In the genomic region with DNA sequence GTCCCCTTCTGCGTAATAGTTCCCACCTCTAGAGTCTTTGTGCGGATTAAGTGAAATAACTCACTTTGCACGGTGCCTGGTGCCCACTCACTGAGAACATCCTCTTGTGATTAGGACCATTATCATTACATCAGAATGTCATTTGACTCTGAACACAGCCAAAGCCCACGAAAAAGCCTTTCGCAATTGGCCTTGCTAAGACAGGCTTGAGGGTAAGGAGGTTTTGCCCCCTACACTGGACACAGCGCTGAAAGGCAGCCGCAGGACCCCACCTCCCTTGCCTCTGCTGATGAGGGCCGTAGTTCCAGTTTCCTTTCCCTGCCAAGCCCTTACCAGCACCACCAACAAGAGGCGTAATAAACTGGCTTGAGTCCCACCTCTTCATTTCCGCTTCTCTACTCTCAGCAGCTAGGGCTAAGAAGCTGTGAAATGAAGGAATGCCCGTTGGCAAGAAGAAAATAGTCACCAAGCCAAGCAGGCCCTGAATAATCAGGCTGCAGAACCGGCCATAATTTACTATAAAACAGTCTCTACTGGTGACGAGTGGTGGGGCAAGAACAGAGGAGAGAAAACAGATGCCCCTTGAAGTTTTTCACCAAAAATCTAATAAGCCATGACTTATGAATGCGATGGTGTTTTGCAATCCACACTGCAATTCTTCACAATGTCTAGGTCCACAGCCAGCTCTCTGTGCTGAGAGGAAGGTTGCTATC, we compare ENCODE assay signal across 13 cellular contexts. TPM values are rescaled to one million over a fixed set of nuclear protein-coding genes. Genes with fewer than 3 reads are reported as not detected.
DNase-seq lines count a peak whose midpoint lies in the region; ATAC-seq, FAIRE-seq and TF ChIP-seq lines count a peak whose summit lies in the region.
"Had no signal": no experiment of that assay in that cellular context is flagged by ENCODE, and none has a peak within 500 bp of the region (broad histone marks: within the 10 kb centered on the region; RNA-seq: fewer than 3 reads in every experiment).

No MANE protein-coding gene starts in this region.

- no peak for TF ChIP-seq EP300 in HepG2 (IDR thresholded peaks at IDR 0.05; ENCODE audit: low read depth in 2 of 2, low read length in 2 of 2)
- TF ChIP-seq EP300 in HepG2 (CRISPR knock-in tag; IDR thresholded peaks at IDR 0.05; ENCODE audit: borderline replicate concordance), result no peak

- no peak for TF ChIP-seq POLR2A in HepG2 (IDR thresholded peaks at IDR 0.05; ENCODE audit: insufficient read depth in 1 of 2, low read depth in 2 of 2, low read length in 2 of 2)

- 95% methylated on average over 14 of the region's 14 CpGs for WGBS in HepG2 (ENCODE audit: low lambda C conversion rate)

- H3K9me3 ChIP-seq in HepG2 (ENCODE audit: low read length), result no peaks in the 10 kb centered on the region
- H3K9me3 ChIP-seq: pancreas had no signal

- POLR2A ChIA-PET in HepG2 (lab: Yijun Ruan, JAX), result interaction anchor here (2.7 kb wide), 1 partner anchor 16 kb away, joined by 34 read pairs; no protein-coding TSS in a partner anchor

- no peak overlapping the region for H3K4me3 Mint-ChIP-seq in natural killer cell
- no peak overlapping the region for H3K4me3 Mint-ChIP-seq in stimulated activated memory B cell treated with anti-CD40 and anti-IgM and Interleukin-4, amounts not matched to agents 10 μg/mL and 1 μg/mL and 100 μg/mL, for 72 hours
- H3K4me3 Mint-ChIP-seq: activated CD4-positive, alpha-beta T cell treated with anti-CD3 and anti-CD28 coated beads, Interleukin-2, amount 10 ng/mL, durations not matched to agents 7 days and 5 days had no signal

- peaks cover 2 to 3% of the 10 kb centered on the region in 2 donors for H3K9me3 Mint-ChIP-seq in natural killer cell
- H3K9me3 Mint-ChIP-seq in stimulated activated memory B cell treated with anti-CD40 and anti-IgM and Interleukin-4, amounts not matched to agents 10 μg/mL and 1 μg/mL and 100 μg/mL, for 72 hours, result peaks cover 4% of the 10 kb centered on the region
- H3K9me3 Mint-ChIP-seq: activated CD4-positive, alpha-beta T cell treated with anti-CD3 and anti-CD28 coated beads, Interleukin-2, amount 10 ng/mL, durations not matched to agents 7 days and 5 days had no signal

- ATAC-seq in HepG2 (no peak), natural killer cell (no peak), GM18868 (IDR thresholded peaks at IDR 0.05; ENCODE audit: unreplicated experiment) (no peak)
- no peak for ATAC-seq in stimulated activated memory B cell treated with anti-CD40 and anti-IgM and Interleukin-4, amounts not matched to agents 10 μg/mL and 1 μg/mL and 100 μg/mL, for 72 hours
- ATAC-seq: activated naive CD4-positive, alpha-beta T cell treated with anti-CD3 and anti-CD28 coated beads, Interleukin-2, amount 50 U/mL, for 72 hours had no signal

- no peak overlapping the region for H2AFZ ChIP-seq in HepG2 (ENCODE audit: low read length)

- peaks cover 56% of the 10 kb centered on the region for H3K4me1 ChIP-seq in HepG2 (ENCODE audit: insufficient read depth, low read length)

- peaks cover 0 to 4% of the 10 kb centered on the region in 2 donors for H3K4me1 Mint-ChIP-seq in natural killer cell
- peaks cover 19% of the 10 kb centered on the region for H3K4me1 Mint-ChIP-seq in stimulated activated memory B cell treated with anti-CD40 and anti-IgM and Interleukin-4, amounts not matched to agents 10 μg/mL and 1 μg/mL and 100 μg/mL, for 72 hours
- H3K4me1 Mint-ChIP-seq: activated CD4-positive, alpha-beta T cell treated with anti-CD3 and anti-CD28 coated beads, Interleukin-2, amount 10 ng/mL, durations not matched to agents 7 days and 5 days had no signal

- H3K27ac ChIP-seq in HepG2 (ENCODE audit: extremely low read length, insufficient read depth, low read length), result no peak overlapping the region
- H3K27ac ChIP-seq: pancreas had no signal

- BruUV-seq in HepG2 (replicated peaks; lab: Mats Ljungman, UMichigan), result no TSS peak

- H3K27me3 Mint-ChIP-seq in natural killer cell (ENCODE audit: low read depth in 2 of 2), result peaks cover 17 to 19% of the 10 kb centered on the region in 2 donors
- H3K27me3 Mint-ChIP-seq in stimulated activated memory B cell treated with anti-CD40 and anti-IgM and Interleukin-4, amounts not matched to agents 10 μg/mL and 1 μg/mL and 100 μg/mL, for 72 hours, result peaks cover 25% of the 10 kb centered on the region

- no peak overlapping the region for H3K9ac ChIP-seq in HepG2 (ENCODE audit: insufficient read depth, low read depth, low read length)

- peak; percentile 26 for DNase-seq in CD1c-positive myeloid dendritic cell (ENCODE audit: extremely low spot score)
- DNase-seq in RPMI7951 (ENCODE audit: low read depth), result peak; percentile 76
- peak; percentile 54 to 55 for DNase-seq in foreskin fibroblast
- DNase-seq in putamen (ENCODE audit: low spot score), result peak; percentile 22
- DNase-seq in HepG2 (ENCODE audit: low spot score), result no peak
- DNase-seq in natural killer cell, result no peak
- DNase-seq: activated CD4-positive, alpha-beta T cell treated with anti-CD3 and anti-CD28 coated beads, Interleukin-2, amount 10 ng/mL, durations not matched to agents 7 days and 5 days; NCI-H2081; pancreas had no signal

- no peak overlapping the region for H3K4me3 ChIP-seq in foreskin fibroblast (ENCODE audit: low read depth in 1 of 2, low read length in 2 of 2)
- H3K4me3 ChIP-seq in HepG2 (replicated peaks in 1 of 3; ENCODE audit: insufficient read depth in 1 of 3, low read depth in 2 of 3, low read length in 3 of 3), result no peak overlapping the region
- H3K4me3 ChIP-seq: pancreas had no signal

- CTCF ChIA-PET in HepG2 (lab: Yijun Ruan, JAX; ENCODE audit: low intra/inter-chr PET ratio, low total read pairs), result no interaction called here

- no peak overlapping the region for H3K27ac Mint-ChIP-seq in natural killer cell
- H3K27ac Mint-ChIP-seq in stimulated activated memory B cell treated with anti-CD40 and anti-IgM and Interleukin-4, amounts not matched to agents 10 μg/mL and 1 μg/mL and 100 μg/mL, for 72 hours, result no peak overlapping the region
- H3K27ac Mint-ChIP-seq: activated CD4-positive, alpha-beta T cell treated with anti-CD3 and anti-CD28 coated beads, Interleukin-2, amount 10 ng/mL, durations not matched to agents 7 days and 5 days; activated naive CD4-positive, alpha-beta T cell treated with anti-CD3 and anti-CD28 coated beads, Interleukin-2, amount 50 U/mL, for 72 hours had no signal

- H3K4me2 ChIP-seq in HepG2 (ENCODE audit: low read depth, low read length), result no peak overlapping the region

- TF ChIP-seq CTCF in foreskin fibroblast (IDR thresholded peaks at IDR 0.05; ENCODE audit: low read depth, low read length), result no peak
- TF ChIP-seq CTCF in HepG2 (CRISPR knock-in tag; IDR thresholded peaks at IDR 0.05), result no peak
- no peak for TF ChIP-seq CTCF in natural killer cell (IDR thresholded peaks at IDR 0.05)

- no peak for TF ChIP-seq RAD21 in HepG2 (CRISPR knock-in tag; IDR thresholded peaks at IDR 0.05)

- no peaks in the 10 kb centered on the region for H3K79me2 ChIP-seq in HepG2 (ENCODE audit: insufficient read depth, low read length)

- no peak for FAIRE-seq in HepG2 (lab: Jason Lieb, UNC)
- FAIRE-seq: GM12892, pancreas had no signal

- H3K36me3 Mint-ChIP-seq in natural killer cell, result no peaks in the 10 kb centered on the region
- peaks cover 5% of the 10 kb centered on the region for H3K36me3 Mint-ChIP-seq in stimulated activated memory B cell treated with anti-CD40 and anti-IgM and Interleukin-4, amounts not matched to agents 10 μg/mL and 1 μg/mL and 100 μg/mL, for 72 hours

- no peaks in the 10 kb centered on the region for H4K20me1 ChIP-seq in HepG2 (ENCODE audit: insufficient read depth, low read length)

- H3K36me3 ChIP-seq in HepG2 (replicated peaks in 1 of 2; ENCODE audit: control insufficient read depth in 1 of 2, insufficient read depth in 2 of 2, low read length in 2 of 2), result no peaks in the 10 kb centered on the region
- H3K36me3 ChIP-seq: pancreas had no signal

- H3K27me3 ChIP-seq in HepG2 (ENCODE audit: control insufficient read depth in 1 of 2, insufficient read depth in 2 of 2, low read length in 2 of 2), result no peaks in the 10 kb centered on the region
- H3K27me3 ChIP-seq: pancreas had no signal

- in situ Hi-C loops in HepG2 (cut with HindIII; ENCODE audit: extremely low pct_ligation_motif_present, low pct_unique_long_range_greater_than_20kb), result no loop called here

- intact Hi-C loops in HepG2 (cut with micrococcal nuclease; ENCODE audit: unreplicated experiment) (no loop called here), natural killer cell (cut with micrococcal nuclease) (no loop called here)

RNA-seq across cellular contexts. Expression of a gene that starts 53.1 kb away (rescaled TPM):
- 45.6 and 53.6 TPM in 2 replicates for total RNA-seq in RPMI7951 (2014; rRNA removed; shearing (Covaris generic))
- total RNA-seq in HepG2 (2016; rRNA removed; fragmentation: Illumina TruSeq; extraction: Trizol) (41.5 and 55.7 TPM in 2 replicates), natural killer cell (100 to 1,000 TPM in 2 of 3 donors, 10 to 100 TPM in 1; 98.1 to 114 (median 109) TPM)
- total RNA-seq in HepG2 (2016; cell fraction: cytosol; rRNA removed; fragmentation: Illumina TruSeq; extraction: Trizol; ENCODE audit: low read depth), result 31.7 and 34.5 TPM in 2 replicates
- 40.7 and 48.7 TPM in 2 replicates for total RNA-seq in HepG2 (2016; cell fraction: insoluble cytoplasmic fraction; rRNA removed; fragmentation: Illumina TruSeq; extraction: Trizol)
- total RNA-seq in HepG2 (2016; cell fraction: membrane; rRNA removed; fragmentation: Illumina TruSeq; extraction: Trizol), result 50.0 and 52.9 TPM in 2 replicates
- 27.4 and 29.1 TPM in 2 replicates for total RNA-seq in HepG2 (2016; cell fraction: nucleus; rRNA removed; fragmentation: Illumina TruSeq; extraction: Trizol)
- polyA plus RNA-seq in HepG2 (2011; rRNA removed), result 19.1 and 26.0 TPM in 2 replicates
- 12.0 and 16.2 TPM in 2 replicates for polyA plus RNA-seq in HepG2 (2011; cell fraction: cytosol; rRNA removed)
- polyA plus RNA-seq in HepG2 (2011; cell fraction: nucleus; rRNA removed), result 8.1 and 9.6 TPM in 2 replicates
- 26.0 and 35.6 TPM in 2 replicates for polyA plus RNA-seq in HepG2 (2012)
- polyA plus RNA-seq in HepG2 (2016; cell fraction: cytosol; fragmentation: Illumina TruSeq; extraction: Trizol; ENCODE audit: low read depth), result 33.7 and 40.6 TPM in 2 replicates
- polyA plus RNA-seq in HepG2 (2016; cell fraction: insoluble cytoplasmic fraction; fragmentation: Illumina TruSeq; extraction: Trizol; ENCODE audit: low read depth), result 61.0 and 63.7 TPM in 2 replicates
- polyA plus RNA-seq in HepG2 (2016; cell fraction: membrane; fragmentation: Illumina TruSeq; extraction: Trizol; ENCODE audit: low read depth), result 43.8 and 46.0 TPM in 2 replicates
- 44.9 and 48.5 TPM in 2 replicates for polyA plus RNA-seq in HepG2 (2016; cell fraction: nucleus; fragmentation: Illumina TruSeq; extraction: Trizol; ENCODE audit: insufficient read depth, low read depth)
- polyA minus RNA-seq in HepG2 (2011; rRNA and poly(A)+ RNA removed; ENCODE audit: low replicate concordance), result 11.0 and 12.6 TPM in 2 replicates
- polyA minus RNA-seq in HepG2 (2011; cell fraction: cytosol; rRNA and poly(A)+ RNA removed), result 18.4 and 24.7 TPM in 2 replicates
- polyA minus RNA-seq in HepG2 (2011; cell fraction: nucleus; rRNA and poly(A)+ RNA removed), result 38.0 and 42.0 TPM in 2 replicates

Comparison
In these comparisons a context has a peak if more than half of its experiments do, and no peak if none do; other contexts are left out.
1. DNase-seq: peak in CD1c-positive myeloid dendritic cell (single experiment), RPMI7951 (single experiment), foreskin fibroblast (2 of 2) and putamen (single experiment); none in HepG2 (single experiment) and natural killer cell (single experiment).